ENCODE assay signal across 11 cellular contexts in genomic region chr22:39291501-39291900, GRCh38. TPM values are rescaled to one million over a fixed set of nuclear protein-coding genes. Genes with fewer than 3 reads are reported as not detected.
DNase-seq lines count a peak whose midpoint lies in the region; ATAC-seq and TF ChIP-seq lines count a peak whose summit lies in the region.
"Had no signal": no experiment of that assay in that cellular context is flagged by ENCODE, and none has a peak within 500 bp of the region (broad histone marks: within the 10 kb centered on the region; RNA-seq: fewer than 3 reads in every experiment).

No MANE protein-coding gene starts in this region.

- H3F3A ChIP-seq in SK-N-SH (replicated peaks; ENCODE audit: insufficient read depth), result no peaks in the 10 kb centered on the region

- WGBS in SK-N-SH (ENCODE audit: low lambda C conversion rate), result 100% methylated on average over 4 of the region's 10 CpGs
- 59% methylated on average over 8 of the region's 10 CpGs for WGBS in mammary epithelial cell (ENCODE audit: low coverage, missing lambda C conversion rate)

- no peak for TF ChIP-seq EP300 in SK-N-SH (IDR thresholded peaks at IDR 0.05; ENCODE audit: borderline replicate concordance in 1 of 2, low read depth in 1 of 2, low read length in 1 of 2)

- no peaks in the 10 kb centered on the region for H3K9me2 ChIP-seq in SK-N-SH

- H3K27me3 ChIP-seq in SK-N-SH (ENCODE audit: insufficient read depth) (no peaks in the 10 kb centered on the region), mammary epithelial cell (ENCODE audit: insufficient read depth, low read length) (no peaks in the 10 kb centered on the region), upper lobe of right lung (no peaks in the 10 kb centered on the region)

- POLR2A ChIA-PET in SK-N-SH (lab: Yijun Ruan, JAX), result no interaction called here

- H2AFZ ChIP-seq in SK-N-SH (ENCODE audit: low read depth), result no peak overlapping the region
- no peak overlapping the region for H2AFZ ChIP-seq in mammary epithelial cell (ENCODE audit: low read depth, low read length)

- H3K27me3 Mint-ChIP-seq in nephron (ENCODE audit: low read depth), result peaks cover 17% of the 10 kb centered on the region

- DNase-seq in SK-N-SH (no peak), mammary epithelial cell (no peak), upper lobe of right lung (no peak)
- no peak for DNase-seq in activated CD4-positive, CD25-positive, alpha-beta regulatory T cell (lab: John Stamatoyannopoulos, UW)
- DNase-seq: 8988T, activated T-cell treated with anti-CD3 and anti-CD28 coated beads for 4 hours, DND-41 had no signal

- H3K4me2 ChIP-seq in SK-N-SH, result no peak overlapping the region
- peak overlapping the region; percentile 29 for H3K4me2 ChIP-seq in mammary epithelial cell (ENCODE audit: insufficient read depth, low read depth, low read length)

- H3K9ac ChIP-seq in SK-N-SH, result no peak overlapping the region
- H3K9ac ChIP-seq in mammary epithelial cell (ENCODE audit: insufficient read depth, low read length), result no peak overlapping the region

- H4K20me1 ChIP-seq in SK-N-SH (ENCODE audit: insufficient read depth) (no peaks in the 10 kb centered on the region), mammary epithelial cell (ENCODE audit: insufficient read depth, low read length) (no peaks in the 10 kb centered on the region)

- peak overlapping the region; percentile 95 to 98 (median 96) for H3K27ac Mint-ChIP-seq in nephron

- H3K79me2 ChIP-seq in SK-N-SH (ENCODE audit: insufficient read depth) (no peaks in the 10 kb centered on the region), mammary epithelial cell (ENCODE audit: insufficient read depth, low read length) (no peaks in the 10 kb centered on the region)

- no TSS peak for BruUV-seq in mammary epithelial cell (replicated peaks; lab: Mats Ljungman, UMichigan)

- in situ Hi-C loops in mammary epithelial cell (cut with MboI; ENCODE audit: low sequenced_read_pairs in 2 of 2), result no loop called here

- H3K36me3 ChIP-seq in SK-N-SH (replicated peaks in 1 of 2; ENCODE audit: control insufficient read depth in 1 of 2, insufficient read depth in 2 of 2, low read length in 1 of 2) (no peaks in the 10 kb centered on the region), mammary epithelial cell (ENCODE audit: insufficient read depth, low read length) (no peaks in the 10 kb centered on the region), upper lobe of right lung (no peaks in the 10 kb centered on the region)

- H3K9me3 ChIP-seq in SK-N-SH (no peaks in the 10 kb centered on the region), mammary epithelial cell (replicated peaks; ENCODE audit: insufficient read depth, low read length) (no peaks in the 10 kb centered on the region), upper lobe of right lung (no peaks in the 10 kb centered on the region)

- H3K4me1 Mint-ChIP-seq in nephron, result peaks cover 48% of the 10 kb centered on the region

- TF ChIP-seq RAD21 in SK-N-SH (IDR thresholded peaks at IDR 0.05; ENCODE audit: low read length), result no peak

- ATAC-seq in SK-N-SH treated with all-trans-retinoic acid at 6 μM for 48 hours (no peak), upper lobe of right lung (no peak), HG02981 (IDR thresholded peaks at IDR 0.05; ENCODE audit: unreplicated experiment) (no peak), GM18858 (IDR thresholded peaks at IDR 0.05; ENCODE audit: unreplicated experiment) (no peak)

- peaks cover 0 to 7% of the 10 kb centered on the region in 2 experiments; a peak in 2 of 4 replicates for H3K4me1 ChIP-seq in SK-N-SH (ENCODE audit: control insufficient read depth in 1 of 2, insufficient read depth in 2 of 2, low read depth in 1 of 2, low read length in 1 of 2)
- peaks cover 39% of the 10 kb centered on the region for H3K4me1 ChIP-seq in mammary epithelial cell (ENCODE audit: insufficient read depth, low read length)
- H3K4me1 ChIP-seq in upper lobe of right lung, result peaks cover 23% of the 10 kb centered on the region

- intact Hi-C loops in mammary epithelial cell (cut with micrococcal nuclease) (loop anchor here (2.0 kb wide), 1 partner anchor 85 kb away; no protein-coding TSS in a partner anchor), upper lobe of right lung (cut with DNase I) (no loop called here)

- H3K9me3 Mint-ChIP-seq in nephron, result peaks cover 2% of the 10 kb centered on the region

- H3K36me3 Mint-ChIP-seq in nephron (ENCODE audit: low read depth), result no peaks in the 10 kb centered on the region

- TF ChIP-seq CTCF in SK-N-SH (IDR thresholded peaks at IDR 0.05), result peak; percentile 36
- TF ChIP-seq CTCF in mammary epithelial cell (conservative IDR thresholded peaks at IDR 0.05 in 1 of 2, IDR thresholded peaks at IDR 0.05 in 1 of 2; ENCODE audit: extremely low read depth in 1 of 2, insufficient read depth in 1 of 2, low read depth in 1 of 2, low read length in 2 of 2), result peak in 1 of 2 donors; percentile 35
- no peak for TF ChIP-seq CTCF in nephron (IDR thresholded peaks at IDR 0.05; ENCODE audit: unreplicated experiment in 3 of 3)
- no peak for TF ChIP-seq CTCF in upper lobe of right lung (IDR thresholded peaks at IDR 0.05)

- CTCF ChIA-PET in SK-N-SH (lab: Yijun Ruan, JAX) (no interaction called here), mammary epithelial cell (lab: Charles Lee; ENCODE audit: low non-redundant PET) (interaction anchor here (0.6 to 0.9 kb wide), 3 partner anchors 46 to 617 kb away, joined by 3 to 4 read pairs (median 4); no protein-coding TSS in a partner anchor)

- dilution Hi-C loops in mammary epithelial cell (cut with HindIII; ENCODE audit: low sequenced_read_pairs), result loop anchor here (5.0 kb wide), 4 partner anchors 54 to 109 kb away; no protein-coding TSS in a partner anchor

- H3K4me3 Mint-ChIP-seq in nephron, result no peak overlapping the region

- H3K4me3 ChIP-seq in SK-N-SH (ENCODE audit: low read depth in 2 of 2, low read length in 1 of 2) (no peak overlapping the region), mammary epithelial cell (replicated peaks in 1 of 3; ENCODE audit: insufficient read depth in 1 of 3, low read depth in 2 of 3, low read length in 3 of 3) (no peak overlapping the region), upper lobe of right lung (no peak overlapping the region)

- H3K27ac ChIP-seq in SK-N-SH (ENCODE audit: low read depth in 2 of 2, low read length in 1 of 2) (no peak overlapping the region), mammary epithelial cell (ENCODE audit: insufficient read depth, low read depth, low read length) (peak overlapping the region; percentile 67), upper lobe of right lung (peak overlapping the region; percentile 61)

TF ChIP-seq in SK-N-SH, 30 proteins besides CTCF, POLR2A, EP300 and RAD21 (continues in another document):
- no peak for TF ChIP-seq MXI1 (IDR thresholded peaks at IDR 0.05; ENCODE audit: low read depth, low read length)
- TF ChIP-seq SMC3 (IDR thresholded peaks at IDR 0.05; ENCODE audit: low read depth, low read length), result no peak
- TF ChIP-seq IRF3 (IDR thresholded peaks at IDR 0.05; ENCODE audit: low read depth, low read length), result no peak

TF ChIP-seq in SK-N-SH treated with all-trans-retinoic acid at 6 μM for 48 hours, 23 proteins besides CTCF, POLR2A, EP300 and RAD21 (continues in another document):
- TF ChIP-seq ZNF8 (CRISPR knock-in tag; IDR thresholded peaks at IDR 0.05) (no peak), TSHZ2 (CRISPR knock-in tag; IDR thresholded peaks at IDR 0.05) (no peak)

RNA-seq across cellular contexts. Expression of gene RPL3, which starts 27.9 kb away (rescaled TPM):
- polyA plus RNA-seq in SK-N-SH (2012; rRNA removed) (4,089 and 4,976 TPM in 2 replicates), mammary epithelial cell (3,548 TPM)
- polyA plus RNA-seq in SK-N-SH (2012; cell fraction: cytosol; rRNA removed), result 3,345 and 4,370 TPM in 2 replicates
- polyA plus RNA-seq in SK-N-SH (2012; cell fraction: nucleus; rRNA removed), result 1,624 and 1,631 TPM in 2 replicates
- total RNA-seq in mammary epithelial cell (1,000 to 10,000 TPM; 1,970 to 2,165 TPM), upper lobe of right lung (1,573 TPM)
- polyA minus RNA-seq in mammary epithelial cell, result 1,634 TPM

RNA-seq across cellular contexts. Expression of gene PDGFB, which starts 46.7 kb away (rescaled TPM):
- polyA plus RNA-seq in SK-N-SH (2012; rRNA removed) (0.19 and 0.44 TPM in 2 replicates), mammary epithelial cell (9.1 TPM)
- polyA plus RNA-seq in SK-N-SH (2012; cell fraction: cytosol; rRNA removed), result 0.06 and 0.16 TPM in 2 replicates
- 0.11 and 0.16 TPM in 2 replicates for polyA plus RNA-seq in SK-N-SH (2012; cell fraction: nucleus; rRNA removed)
- total RNA-seq in mammary epithelial cell (10 to 100 TPM; 11.2 to 29.2 TPM), upper lobe of right lung (29.8 TPM)
- 32.0 TPM for polyA minus RNA-seq in mammary epithelial cell

RNA-seq across cellular contexts. Expression of gene SYNGR1, which starts 58.3 kb away (rescaled TPM):
- 18.1 and 18.7 TPM in 2 replicates for polyA plus RNA-seq in SK-N-SH (2012; rRNA removed)
- polyA plus RNA-seq in SK-N-SH (2012; cell fraction: cytosol; rRNA removed), result 6.5 and 12.2 TPM in 2 replicates
- polyA plus RNA-seq in SK-N-SH (2012; cell fraction: nucleus; rRNA removed), result 29.3 and 35.7 TPM in 2 replicates
- total RNA-seq in mammary epithelial cell, result 1 to 10 TPM in 1 of 2 donors, under 1 TPM in 1; 0.89 to 1.5 TPM
- 0.23 TPM for polyA plus RNA-seq in mammary epithelial cell
- polyA minus RNA-seq in mammary epithelial cell, result not detected
- total RNA-seq in upper lobe of right lung, result 14.0 TPM

Comparison
In these comparisons a context has a peak if more than half of its experiments do, and no peak if none do; other contexts are left out.
1. H3K27ac ChIP-seq: peak in mammary epithelial cell (single experiment) and upper lobe of right lung (single experiment); none in SK-N-SH (0 of 2).